10 cellular contexts compared by ENCODE assay signal in the genomic region with DNA sequence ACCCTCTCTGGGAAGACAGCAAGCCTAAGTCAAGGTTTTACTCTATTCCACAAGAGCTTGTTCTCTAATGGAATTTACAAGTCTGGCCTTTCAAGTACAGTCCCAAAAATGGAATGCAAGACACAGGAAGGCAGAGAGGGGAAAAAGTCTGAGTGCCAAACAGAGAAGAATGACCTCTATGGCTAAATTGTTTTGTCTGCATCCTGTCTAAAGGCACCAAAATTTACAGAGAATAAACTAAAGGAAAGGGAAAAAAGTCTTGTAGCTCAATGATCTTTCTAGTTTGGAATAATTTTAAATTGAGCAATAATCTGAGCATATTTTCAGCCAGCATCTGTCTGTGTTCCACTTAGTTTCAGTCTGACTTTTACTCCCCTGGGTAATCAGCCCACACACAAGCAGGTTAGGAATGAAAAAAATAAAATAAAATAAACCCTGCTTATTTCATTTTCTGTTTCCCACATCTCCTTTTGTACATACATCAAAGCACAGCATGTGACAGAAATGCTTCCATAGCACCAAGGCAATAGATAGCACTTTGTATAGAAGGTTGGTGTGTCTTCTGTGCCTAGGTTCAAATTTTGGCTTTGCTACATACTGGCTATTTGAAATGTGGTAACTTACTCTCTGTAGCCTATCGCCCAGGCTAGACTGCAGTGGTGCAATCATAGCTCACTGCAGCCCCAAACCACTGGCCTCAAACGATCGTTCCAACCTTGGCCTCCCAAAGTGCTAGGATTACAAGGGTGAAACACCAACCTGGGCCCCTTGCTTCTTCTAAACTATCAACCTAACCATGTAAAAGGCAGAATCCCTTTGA.
DNase-seq lines count a peak whose midpoint lies in the region; ATAC-seq, FAIRE-seq and TF ChIP-seq lines count a peak whose summit lies in the region.
"Had no signal": no experiment of that assay in that cellular context is flagged by ENCODE, and none has a peak within 500 bp of the region (broad histone marks: within the 10 kb centered on the region; RNA-seq: fewer than 3 reads in every experiment).

No MANE protein-coding gene starts in this region.

- no peak for TF ChIP-seq EP300 in gastroesophageal sphincter (IDR thresholded peaks at IDR 0.05)

- no peak for TF ChIP-seq POLR2A in gastroesophageal sphincter (IDR thresholded peaks at IDR 0.05)

- H3K36me3 Mint-ChIP-seq in glutamatergic neuron (ENCODE audit: unreplicated experiment) = no peaks in the 10 kb centered on the region

- no peaks in the 10 kb centered on the region for H3K9me3 Mint-ChIP-seq in glutamatergic neuron (ENCODE audit: unreplicated experiment)

- no peak overlapping the region for H3K27ac Mint-ChIP-seq in glutamatergic neuron (ENCODE audit: unreplicated experiment)

- H3K9me3 ChIP-seq in gastroesophageal sphincter = no peaks in the 10 kb centered on the region
- no peaks in the 10 kb centered on the region for H3K9me3 ChIP-seq in thoracic aorta

- FAIRE-seq in GM19239 (lab: Jason Lieb, UNC) = peak; percentile 26

- CTCF ChIA-PET in RWPE1 (lab: Yijun Ruan, JAX) = no interaction called here

- H3K27ac ChIP-seq in gastroesophageal sphincter = peak overlapping the region; percentile 72 to 85 (median 78)
- H3K27ac ChIP-seq in thoracic aorta = peak overlapping the region; percentile 74 to 81
- H3K27ac ChIP-seq in RWPE1 = no peak overlapping the region
- H3K27ac ChIP-seq: epithelial cell of prostate had no signal

- peaks cover 12 to 55% (median 13%) of the 10 kb centered on the region in 3 donors for H3K4me1 ChIP-seq in gastroesophageal sphincter
- peaks cover 19 to 39% of the 10 kb centered on the region in 2 donors for H3K4me1 ChIP-seq in thoracic aorta (ENCODE audit: control insufficient read depth in 1 of 2, low read depth in 2 of 2)

- no peak overlapping the region for H3K4me3 ChIP-seq in gastroesophageal sphincter
- peak overlapping the region; percentile 10 for H3K4me3 ChIP-seq in thoracic aorta

- 62% methylated on average over 3 of the region's 3 CpGs; no CpG with 5 or more reads in 1 of the 2 donors for WGBS in gastroesophageal sphincter (ENCODE audit: low coverage in 1 of 2), 2 donors

- DNase-seq in GM19239 (ENCODE audit: insufficient read length, low spot score) (no peak), thoracic aorta (ENCODE audit: low spot score) (no peak), C1 segment of cervical spinal cord (lab: John Stamatoyannopoulos, UW) (no peak), RWPE1 (ENCODE audit: low spot score) (no peak), glutamatergic neuron (no peak)
- DNase-seq: NCI-H2029 had no signal

- H3K27me3 Mint-ChIP-seq in glutamatergic neuron (ENCODE audit: unreplicated experiment) = no peaks in the 10 kb centered on the region

- H3K36me3 ChIP-seq in gastroesophageal sphincter (no peaks in the 10 kb centered on the region), thoracic aorta (no peaks in the 10 kb centered on the region)

- no peaks in the 10 kb centered on the region for H3K4me1 Mint-ChIP-seq in glutamatergic neuron (ENCODE audit: low read depth, unreplicated experiment)

- ATAC-seq in HG03442 (IDR thresholded peaks at IDR 0.05; ENCODE audit: unreplicated experiment) (peak; percentile 86), gastroesophageal sphincter (peak; percentile 76), thoracic aorta (ENCODE audit: insufficient number of reproducible peaks, low FRiP score, low read depth) (no peak), GM19455 (IDR thresholded peaks at IDR 0.05; ENCODE audit: unreplicated experiment) (no peak)

- no peak overlapping the region for H3K4me3 Mint-ChIP-seq in glutamatergic neuron (ENCODE audit: unreplicated experiment)

- POLR2A ChIA-PET in RWPE1 (lab: Yijun Ruan, JAX; ENCODE audit: low non-redundant PET) = no interaction called here

- H3K27me3 ChIP-seq in gastroesophageal sphincter = no peaks in the 10 kb centered on the region
- no peaks in the 10 kb centered on the region for H3K27me3 ChIP-seq in thoracic aorta (replicated peaks; ENCODE audit: insufficient read depth)

- TF ChIP-seq CTCF in gastroesophageal sphincter (IDR thresholded peaks at IDR 0.05) (no peak), thoracic aorta (IDR thresholded peaks at IDR 0.05) (no peak), RWPE1 (conservative IDR thresholded peaks at IDR 0.05; ENCODE audit: low read depth) (no peak), glutamatergic neuron (IDR thresholded peaks at IDR 0.05; ENCODE audit: partially characterized antibody, unreplicated experiment) (no peak)

Comparison
In these comparisons a context has a peak if more than half of its experiments do, and no peak if none do; other contexts are left out.
1. ATAC-seq: peak in HG03442 (single experiment) and gastroesophageal sphincter (single experiment); none in thoracic aorta (single experiment) and GM19455 (single experiment).